ENCODE assay signal across 10 cellular contexts in genomic region chr3:23991236-23992050, GRCh38. TPM values are rescaled to one million over a fixed set of nuclear protein-coding genes. Genes with fewer than 3 reads are reported as not detected.
DNase-seq lines count a peak whose midpoint lies in the region; ATAC-seq and TF ChIP-seq lines count a peak whose summit lies in the region.
"Had no signal": no experiment of that assay in that cellular context is flagged by ENCODE, and none has a peak within 500 bp of the region (broad histone marks: within the 10 kb centered on the region; RNA-seq: fewer than 3 reads in every experiment).

No MANE protein-coding gene starts in this region.

- H3K4me3 ChIP-seq in BE2C (ENCODE audit: low read depth, low read length): peak overlapping the region; percentile 8; the same call in 1 of the 2 replicates
- H3K4me3 ChIP-seq in choroid plexus epithelial cell (ENCODE audit: low read depth, low read length): no peak overlapping the region
- H3K4me3 ChIP-seq in muscle layer of duodenum (ENCODE audit: low read depth in 1 of 2, low read length in 2 of 2): no peak overlapping the region
- H3K4me3 ChIP-seq: thyroid gland had no signal

- ATAC-seq in HG02798 (IDR thresholded peaks at IDR 0.05; ENCODE audit: poor library complexity, unreplicated experiment): no peak
- no peak for ATAC-seq in HG02678 (IDR thresholded peaks at IDR 0.05; ENCODE audit: unreplicated experiment)
- ATAC-seq in HG03457 (IDR thresholded peaks at IDR 0.05; ENCODE audit: unreplicated experiment): no peak
- ATAC-seq: WTC11 had no signal

- no peaks in the 10 kb centered on the region for H3K9me3 ChIP-seq in BE2C
- H3K9me3 ChIP-seq in muscle layer of duodenum (ENCODE audit: control insufficient read depth in 1 of 2, low read length in 2 of 2): no peaks in the 10 kb centered on the region
- H3K9me3 ChIP-seq: thyroid gland had no signal

- H3K36me3 ChIP-seq in BE2C: no peaks in the 10 kb centered on the region
- H3K36me3 ChIP-seq in muscle layer of duodenum (ENCODE audit: control insufficient read depth in 1 of 2, insufficient read depth in 2 of 2, low read length in 2 of 2): no peaks in the 10 kb centered on the region
- H3K36me3 ChIP-seq: thyroid gland had no signal

- TF ChIP-seq CTCF in BE2C (IDR thresholded peaks at IDR 0.05; ENCODE audit: low read depth, low read length) (no peak), choroid plexus epithelial cell (conservative IDR thresholded peaks at IDR 0.05; ENCODE audit: low read depth, low read length) (no peak)

- DNase-seq in BE2C (peak; percentile 6), NCI-H1105 treated with DMSO at 0.1 percent for 48 hours (lab: John Stamatoyannopoulos, UW) (peak; percentile 73), choroid plexus epithelial cell (ENCODE audit: low read depth) (peak; percentile 29), SKM-1 (lab: John Stamatoyannopoulos, UW; ENCODE audit: unreplicated experiment) (no peak)
- DNase-seq: thyroid gland had no signal

- peak overlapping the region; percentile 56 for H3K27ac ChIP-seq in muscle layer of duodenum (ENCODE audit: low read length)
- H3K27ac ChIP-seq: thyroid gland had no signal

- H3K4me1 ChIP-seq in BE2C (peaks cover 21% of the 10 kb centered on the region), muscle layer of duodenum (ENCODE audit: control insufficient read depth in 1 of 2, insufficient read depth in 2 of 2, low read length in 2 of 2) (peaks cover 0 to 31% of the 10 kb centered on the region in 2 donors)

- no peaks in the 10 kb centered on the region for H3K27me3 ChIP-seq in BE2C
- H3K27me3 ChIP-seq in muscle layer of duodenum (ENCODE audit: low read depth, low read length): no peaks in the 10 kb centered on the region
- H3K27me3 ChIP-seq: thyroid gland had no signal

RNA-seq across cellular contexts. Expression of gene NR1D2, which starts 46.4 kb away (rescaled TPM):
- 7.8 TPM for polyA plus RNA-seq in BE2C (2012; ENCODE audit: insufficient read depth, insufficient read length, low read depth)
